2 cellular contexts compared by ENCODE assay signal in genomic region chr9:129354498-129354897, GRCh38.
A peak's percentile ranks its signal among the peaks of the same experiment; 100 is the strongest.
TF ChIP-seq lines count a peak whose summit lies in the region.

No MANE protein-coding gene starts in this region.

TF ChIP-seq in A549, 52 proteins besides CTCF, POLR2A, EP300 and RAD21:
- TF ChIP-seq ZFP36 (IDR thresholded peaks at IDR 0.05; ENCODE audit: borderline replicate concordance, partially characterized antibody): peak; percentile 33
- no peak for TF ChIP-seq SREBF2 (IDR thresholded peaks at IDR 0.05)
- TF ChIP-seq CEBPB (IDR thresholded peaks at IDR 0.05): no peak
- no peak for TF ChIP-seq ESRRA (IDR thresholded peaks at IDR 0.05; ENCODE audit: borderline replicate concordance, low read length)
- TF ChIP-seq BCL3 (IDR thresholded peaks at IDR 0.05): no peak

TF ChIP-seq in K562, 482 proteins besides CTCF, POLR2A, EP300 and RAD21:
- TF ChIP-seq RBM25 (IDR thresholded peaks at IDR 0.05; ENCODE audit: low read depth, low read length, severe bottlenecking): peak; percentile 23
- TF ChIP-seq SRF (CRISPR knock-in tag; IDR thresholded peaks at IDR 0.05): no peak
- peak; percentile 68 for TF ChIP-seq ZFP36 (IDR thresholded peaks at IDR 0.05; ENCODE audit: low read depth, low read length, partially characterized antibody)
